23 cellular contexts compared by ENCODE assay signal in genomic region chr1:169127305-169127704, GRCh38.
"Had no signal": no experiment of that assay in that cellular context is flagged by ENCODE, and none has a peak within 500 bp of the region (broad histone marks: within the 10 kb centered on the region; RNA-seq: fewer than 3 reads in every experiment).

No MANE protein-coding gene starts in this region.

- H3K4me1 Mint-ChIP-seq: activated CD4-positive, alpha-beta T cell treated with anti-CD3 and anti-CD28 coated beads, Interleukin-2, amount 10 ng/mL, durations not matched to agents 7 days and 5 days; T-helper 17 cell had no signal

- H3K9me3 Mint-ChIP-seq: activated B cell treated with CpG ODN at 0.5 μM for 24 hours; activated CD4-positive, alpha-beta memory T cell treated with anti-CD3 and anti-CD28 coated beads, Interleukin-2, amount 10 ng/mL, durations not matched to agents 7 days and 5 days; activated CD4-positive, alpha-beta T cell treated with anti-CD3 and anti-CD28 coated beads, Interleukin-2, amount 10 ng/mL, durations not matched to agents 7 days and 5 days; activated naive CD4-positive, alpha-beta T cell treated with anti-CD3 and anti-CD28 coated beads for 36 hours; activated T-helper 17 cell treated with anti-CD3 and anti-CD28 coated beads, Interleukin-2, amount 50 U/mL, for 72 hours had no signal

- DNase-seq: activated B cell treated with CpG ODN at 0.5 μM for 24 hours; activated CD4-positive, alpha-beta memory T cell treated with anti-CD3 and anti-CD28 coated beads, Interleukin-2, amount 10 ng/mL, durations not matched to agents 7 days and 5 days; activated CD4-positive, alpha-beta T cell treated with anti-CD3 and anti-CD28 coated beads, Interleukin-2, amount 10 ng/mL, durations not matched to agents 7 days and 5 days; activated gamma-delta T cell; activated naive CD4-positive, alpha-beta T cell treated with anti-CD3 and anti-CD28 coated beads for 36 hours; activated T-cell treated with anti-CD3 and anti-CD28 coated beads for 4 hours; activated T-cell treated with anti-CD3 and anti-CD28 coated beads, Interleukin-2, amount 50 U/mL, for 48 hours; amygdala; caudate nucleus; MM.1S; NCI-H1105; NCI-H1436; NCI-H1694 treated with DMSO at 0.1 percent for 48 hours; NCI-H2029 treated with DMSO at 0.1 percent for 48 hours; NCI-H345; NCI-H510A; NCI-H526 treated with DMSO at 0.1 percent for 48 hours; NCI-H82; SIG-M5; T-helper 17 cell; T-helper 9 cell had no signal

- ATAC-seq: activated T-helper 17 cell treated with anti-CD3 and anti-CD28 coated beads, Interleukin-2, amount 50 U/mL, for 72 hours; T-helper 17 cell had no signal

- H3K27ac Mint-ChIP-seq: activated B cell treated with CpG ODN at 0.5 μM for 24 hours; activated CD4-positive, alpha-beta memory T cell treated with anti-CD3 and anti-CD28 coated beads, Interleukin-2, amount 10 ng/mL, durations not matched to agents 7 days and 5 days; activated CD4-positive, alpha-beta T cell treated with anti-CD3 and anti-CD28 coated beads, Interleukin-2, amount 10 ng/mL, durations not matched to agents 7 days and 5 days; activated naive CD4-positive, alpha-beta T cell treated with anti-CD3 and anti-CD28 coated beads for 36 hours; activated naive CD8-positive, alpha-beta T cell had no signal

- H3K27me3 Mint-ChIP-seq: activated B cell treated with CpG ODN at 0.5 μM for 24 hours; activated CD4-positive, alpha-beta memory T cell treated with anti-CD3 and anti-CD28 coated beads, Interleukin-2, amount 10 ng/mL, durations not matched to agents 7 days and 5 days; activated CD4-positive, alpha-beta T cell treated with anti-CD3 and anti-CD28 coated beads, Interleukin-2, amount 10 ng/mL, durations not matched to agents 7 days and 5 days; activated naive CD8-positive, alpha-beta T cell; activated T-helper 17 cell treated with anti-CD3 and anti-CD28 coated beads, Interleukin-2, amount 50 U/mL, for 72 hours; T-helper 17 cell had no signal

- H3K4me3 Mint-ChIP-seq: activated B cell treated with CpG ODN at 0.5 μM for 24 hours; activated CD4-positive, alpha-beta memory T cell treated with anti-CD3 and anti-CD28 coated beads, Interleukin-2, amount 10 ng/mL, durations not matched to agents 7 days and 5 days; activated CD4-positive, alpha-beta T cell treated with anti-CD3 and anti-CD28 coated beads, Interleukin-2, amount 10 ng/mL, durations not matched to agents 7 days and 5 days; activated naive CD4-positive, alpha-beta T cell treated with anti-CD3 and anti-CD28 coated beads for 36 hours; activated naive CD8-positive, alpha-beta T cell; activated T-helper 17 cell treated with anti-CD3 and anti-CD28 coated beads, Interleukin-2, amount 50 U/mL, for 72 hours; T-helper 17 cell had no signal
